Comparison of ENCODE assay signal across 9 cellular contexts in the genomic region with DNA sequence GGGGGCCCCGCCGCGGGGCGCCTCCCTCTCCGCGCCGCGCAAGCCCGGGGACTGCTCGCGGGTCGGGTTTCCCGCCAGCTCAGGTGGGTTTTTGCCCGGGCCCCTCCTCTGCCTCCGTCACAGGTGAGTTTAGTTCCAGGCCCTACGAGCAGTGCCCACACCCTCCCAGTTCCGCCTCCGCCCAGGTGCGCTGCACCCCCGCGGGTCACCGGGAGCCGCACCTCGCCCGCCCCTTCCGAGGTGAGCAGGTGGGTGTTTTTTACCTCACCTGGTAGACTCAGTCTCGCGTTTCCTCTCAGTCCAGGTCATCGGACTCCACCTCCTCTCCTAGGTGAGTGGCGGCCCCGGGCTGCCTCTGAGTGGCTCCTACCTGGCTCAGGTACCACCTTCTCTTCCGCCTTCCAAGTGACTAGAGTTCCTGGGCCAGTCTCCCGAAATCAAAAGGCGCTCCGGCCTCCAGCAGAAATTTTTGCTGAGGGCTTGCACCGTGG. TPM values are rescaled to one million over a fixed set of nuclear protein-coding genes. Genes with fewer than 3 reads are reported as not detected.
A peak's percentile ranks its signal among the peaks of the same experiment; 100 is the strongest.
DNase-seq lines count a peak whose midpoint lies in the region; ATAC-seq and TF ChIP-seq lines count a peak whose summit lies in the region.
"Had no signal": no experiment of that assay in that cellular context is flagged by ENCODE, and none has a peak within 500 bp of the region (broad histone marks: within the 10 kb centered on the region; RNA-seq: fewer than 3 reads in every experiment).

TSS of gene TMEM30B (minus strand) at position 153 of the 491 bp plus-strand sequence. CDS start 191 bp downstream, outside the sequence.

- H3K79me2 ChIP-seq in OCI-LY7 (ENCODE audit: insufficient read depth, low read depth, low read length), result no peaks in the 10 kb centered on the region

- POLR2A ChIA-PET in OCI-LY7 (lab: Charles Lee), result no interaction called here

- intact Hi-C loops in aorta (cut with DNase I), result loop anchor here in 1 of 2 donors (10.0 kb wide), 1 partner anchor 554 kb away; no protein-coding TSS in a partner anchor
- intact Hi-C loops in OCI-LY7 (cut with micrococcal nuclease; ENCODE audit: unreplicated experiment), result no loop called here

- no peak within 1 kb of the TSS for H3K4me2 ChIP-seq in OCI-LY7 (ENCODE audit: low read length)
- H3K4me2 ChIP-seq: BLaER1 treated with 17β-estradiol and CSF1 and Interleukin-3, amounts not matched to agents 10 nM and 100 nM had no signal

- CTCF ChIA-PET in OCI-LY7 (lab: Charles Lee; ENCODE audit: unreplicated experiment), result no interaction called here

- no peaks in the 10 kb centered on the region for H3K36me3 ChIP-seq in effector memory CD4-positive, alpha-beta T cell (ENCODE audit: control insufficient read depth, insufficient read depth, low read length)
- H3K36me3 ChIP-seq in aorta (ENCODE audit: control insufficient read depth in 1 of 2, insufficient read depth in 2 of 2, low read length in 1 of 2) (no peaks in the 10 kb centered on the region), OCI-LY7 (ENCODE audit: insufficient read depth, low read length) (no peaks in the 10 kb centered on the region)
- H3K36me3 ChIP-seq: BLaER1 treated with 17β-estradiol and CSF1 and Interleukin-3, amounts not matched to agents 10 nM and 100 nM had no signal

- peak within 1 kb of the TSS; percentile 83 for H3K4me3 ChIP-seq in effector memory CD4-positive, alpha-beta T cell (ENCODE audit: insufficient read depth, low read depth, low read length, poor library complexity, severe bottlenecking)
- H3K4me3 ChIP-seq in aorta (ENCODE audit: low read length in 2 of 2), result peak within 1 kb of the TSS; percentile 24 to 80
- no peak within 1 kb of the TSS for H3K4me3 ChIP-seq in OCI-LY7 (ENCODE audit: low read depth, low read length, poor library complexity, severe bottlenecking)
- H3K4me3 ChIP-seq: BLaER1 treated with 17β-estradiol and CSF1 and Interleukin-3, amounts not matched to agents 10 nM and 100 nM had no signal

- peaks cover 9% of the 10 kb centered on the region for H3K4me1 ChIP-seq in effector memory CD4-positive, alpha-beta T cell (ENCODE audit: control insufficient read depth, insufficient read depth, low read length, poor library complexity, severe bottlenecking)
- H3K4me1 ChIP-seq in aorta (ENCODE audit: control insufficient read depth in 1 of 2, insufficient read depth in 2 of 2, low read length in 2 of 2), result no peaks in the 10 kb centered on the region
- H3K4me1 ChIP-seq in OCI-LY7 (ENCODE audit: insufficient read depth, low read length, poor library complexity, severe bottlenecking), result no peaks in the 10 kb centered on the region
- H3K4me1 ChIP-seq: BLaER1 treated with 17β-estradiol and CSF1 and Interleukin-3, amounts not matched to agents 10 nM and 100 nM had no signal

- H4K20me1 ChIP-seq in OCI-LY7 (ENCODE audit: insufficient read depth, low read length), result no peaks in the 10 kb centered on the region
- H4K20me1 ChIP-seq: BLaER1 treated with 17β-estradiol and CSF1 and Interleukin-3, amounts not matched to agents 10 nM and 100 nM had no signal

- no peak for TF ChIP-seq CTCF in OCI-LY7 (conservative IDR thresholded peaks at IDR 0.05; ENCODE audit: low read length)

- H3K36me3 Mint-ChIP-seq in T-helper 1 cell treated with Interleukin-12 subunit alpha and Interleukin-12 subunit beta and Interleukin-4 antibody, amounts not matched to agents 30 μg/mL and 1 μg/mL, for 36 hours (ENCODE audit: low read depth), result no peaks in the 10 kb centered on the region
- no peaks in the 10 kb centered on the region for H3K36me3 Mint-ChIP-seq in naive B cell

- H3K4me3 Mint-ChIP-seq in T-helper 1 cell treated with Interleukin-12 subunit alpha and Interleukin-12 subunit beta and Interleukin-4 antibody, amounts not matched to agents 30 μg/mL and 1 μg/mL, for 36 hours, result peak within 1 kb of the TSS; percentile 87
- peak within 1 kb of the TSS; percentile 68 to 86 (median 82) for H3K4me3 Mint-ChIP-seq in naive B cell

- ATAC-seq in naive B cell (ENCODE audit: low read depth in 2 of 2) (peak in 1 of 2 donors; percentile 8), aorta (ENCODE audit: low FRiP score) (peak; percentile 33), HG03521 (IDR thresholded peaks at IDR 0.05; ENCODE audit: unreplicated experiment) (no peak)

- H3K4me1 Mint-ChIP-seq in T-helper 1 cell treated with Interleukin-12 subunit alpha and Interleukin-12 subunit beta and Interleukin-4 antibody, amounts not matched to agents 30 μg/mL and 1 μg/mL, for 36 hours (ENCODE audit: low read depth), result peaks cover 29% of the 10 kb centered on the region
- H3K4me1 Mint-ChIP-seq in naive B cell, result peaks cover 6 to 12% (median 12%) of the 10 kb centered on the region in 3 donors

- H3K9me2 ChIP-seq in OCI-LY7 (ENCODE audit: insufficient read depth, low read length), result no peaks in the 10 kb centered on the region

- peaks cover 29% of the 10 kb centered on the region for H3K27me3 Mint-ChIP-seq in T-helper 1 cell treated with Interleukin-12 subunit alpha and Interleukin-12 subunit beta and Interleukin-4 antibody, amounts not matched to agents 30 μg/mL and 1 μg/mL, for 36 hours (ENCODE audit: low read depth)
- peaks cover 47 to 62% (median 50%) of the 10 kb centered on the region in 3 donors for H3K27me3 Mint-ChIP-seq in naive B cell

- 3 to 4% methylated on average over 27 to 36 of the region's 36 CpGs for WGBS in aorta, 2 donors

- H3K9me3 Mint-ChIP-seq in T-helper 1 cell treated with Interleukin-12 subunit alpha and Interleukin-12 subunit beta and Interleukin-4 antibody, amounts not matched to agents 30 μg/mL and 1 μg/mL, for 36 hours, result no peaks in the 10 kb centered on the region
- no peaks in the 10 kb centered on the region for H3K9me3 Mint-ChIP-seq in naive B cell

- no TSS peak for BruUV-seq in OCI-LY7 (replicated peaks; lab: Mats Ljungman, UMichigan)

- no peak within 1 kb of the TSS for H2AFZ ChIP-seq in OCI-LY7 (ENCODE audit: low read length)

- no peaks in the 10 kb centered on the region for H3K27me3 ChIP-seq in effector memory CD4-positive, alpha-beta T cell (replicated peaks; ENCODE audit: control insufficient read depth, insufficient read depth, low read length, poor library complexity, severe bottlenecking)
- H3K27me3 ChIP-seq in aorta (ENCODE audit: control insufficient read depth in 1 of 2, insufficient read depth in 2 of 2, low read length in 1 of 2), result no peaks in the 10 kb centered on the region
- H3K27me3 ChIP-seq: BLaER1 treated with 17β-estradiol and CSF1 and Interleukin-3, amounts not matched to agents 10 nM and 100 nM had no signal

- H3K27ac Mint-ChIP-seq in T-helper 1 cell treated with Interleukin-12 subunit alpha and Interleukin-12 subunit beta and Interleukin-4 antibody, amounts not matched to agents 30 μg/mL and 1 μg/mL, for 36 hours, result peak within 1 kb of the TSS; percentile 81
- peak within 1 kb of the TSS in 2 of 6 donors; percentile 32 to 56 for H3K27ac Mint-ChIP-seq in naive B cell

- DNase-seq in SIG-M5 treated with dmso at 0.1 percent for 504 hours (lab: John Stamatoyannopoulos, UW; ENCODE audit: unreplicated experiment) (peak; percentile 63), SIG-M5 (lab: John Stamatoyannopoulos, UW) (no peak), naive B cell (no peak), aorta (peak; percentile 56 to 80), OCI-LY7 (ENCODE audit: low spot score) (no peak)
- DNase-seq in effector memory CD4-positive, alpha-beta T cell, result peak in 2 of 3 donors; percentile 4 to 12

- H3K9me3 ChIP-seq in effector memory CD4-positive, alpha-beta T cell (ENCODE audit: control insufficient read depth, low read length), result no peaks in the 10 kb centered on the region
- H3K9me3 ChIP-seq in aorta (ENCODE audit: control insufficient read depth, low read length) (peaks cover 2% of the 10 kb centered on the region), OCI-LY7 (ENCODE audit: low read length) (no peaks in the 10 kb centered on the region)

- peak within 1 kb of the TSS; percentile 66 for H3K27ac ChIP-seq in effector memory CD4-positive, alpha-beta T cell (ENCODE audit: insufficient read depth, low read length, poor library complexity, severe bottlenecking)
- H3K27ac ChIP-seq in aorta (ENCODE audit: low read depth in 1 of 2, low read length in 2 of 2) (peak within 1 kb of the TSS; percentile 89 to 90), OCI-LY7 (ENCODE audit: low read depth, low read length, poor library complexity, severe bottlenecking) (no peak within 1 kb of the TSS)
- H3K27ac ChIP-seq: BLaER1 treated with 17β-estradiol and CSF1 and Interleukin-3, amounts not matched to agents 10 nM and 100 nM had no signal

RNA-seq across cellular contexts. Expression of gene TMEM30B, which starts in this region (rescaled TPM):
- polyA plus RNA-seq in naive B cell (ENCODE audit: low read depth in 6 of 6) (under 1 TPM in 1 of 6 donors, not detected in 5; 0.07 TPM), aorta (1 to 10 TPM; 7.5 to 9.9 TPM)
- total RNA-seq in aorta (10 to 100 TPM; 54.8 to 81.7 TPM), OCI-LY7 (2022) (not detected in 2 replicates)
- total RNA-seq in OCI-LY7 (2014; rRNA removed; shearing (Covaris generic)), result not detected in 2 replicates

Comparison
In these comparisons a context has a peak if more than half of its experiments do, and no peak if none do; other contexts are left out.
1. RNA of gene TMEM30B (total RNA-seq): 54.8 to 81.7 TPM in aorta; not detected in OCI-LY7; every median in the first group is over 10 times any median in the second.
2. RNA of gene TMEM30B (polyA plus RNA-seq): 7.5 to 9.9 TPM in aorta; 0.07 TPM in naive B cell; every median in the first group is over 4 times any median in the second.
3. DNase-seq: peak in SIG-M5 treated with dmso at 0.1 percent for 504 hours (single experiment), effector memory CD4-positive, alpha-beta T cell (2 of 3) and aorta (2 of 2); none in SIG-M5 (single experiment), naive B cell (single experiment) and OCI-LY7 (single experiment).